ENCODE assay signal across 8 cellular contexts in the genomic region with DNA sequence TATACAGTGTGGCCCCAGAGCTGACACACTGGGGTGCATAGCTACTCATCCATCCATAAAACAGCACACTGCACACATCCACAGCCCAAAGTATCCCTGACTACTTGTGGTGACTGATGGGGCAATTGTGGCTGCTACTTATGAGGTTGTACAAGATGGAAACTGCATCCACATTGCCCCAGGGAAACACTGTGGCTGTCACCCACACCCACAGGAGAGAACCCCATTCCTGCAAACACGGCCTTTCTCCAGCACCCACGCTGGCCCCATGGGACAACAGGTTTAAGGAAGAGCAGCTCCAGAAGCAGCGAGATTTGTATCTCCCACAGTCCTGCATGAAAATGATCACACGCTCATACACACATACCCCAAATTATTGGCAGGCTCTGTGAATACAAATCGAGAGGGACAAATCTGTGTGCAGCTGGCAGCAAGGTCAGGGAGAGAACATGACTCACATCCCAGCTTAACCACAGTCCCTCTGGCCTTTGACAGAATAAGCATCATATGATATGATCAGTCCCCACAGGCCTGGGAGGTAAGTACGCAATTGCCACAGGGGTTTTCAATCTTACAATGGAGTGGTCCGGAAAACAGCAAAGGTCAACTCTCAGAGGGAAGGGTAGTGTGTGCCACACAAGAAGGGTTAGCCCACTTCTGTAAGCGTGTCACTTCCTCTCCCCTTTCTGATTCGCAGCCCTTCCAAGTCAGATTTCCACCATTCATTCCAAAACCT.
DNase-seq lines count a peak whose midpoint lies in the region; ATAC-seq and TF ChIP-seq lines count a peak whose summit lies in the region.

No MANE protein-coding gene starts in this region.

- DNase-seq in AG04449 (ENCODE audit: low read depth, low spot score) (peak; percentile 46), Panc1 (ENCODE audit: low read depth, low spot score) (no peak), fibroblast of the conjunctiva (ENCODE audit: low read depth) (peak; percentile 40), ureter (ENCODE audit: low spot score) (peak; percentile 41), sigmoid colon (no peak), ecto neural progenitor cell (ENCODE audit: low spot score) (no peak), HEK293T (ENCODE audit: extremely low spot score) (no peak)

- intact Hi-C loops in Panc1 (cut with micrococcal nuclease; ENCODE audit: unreplicated experiment): no loop called here
- intact Hi-C loops in sigmoid colon (cut with DNase I): no loop called here

- no peak for TF ChIP-seq EP300 in sigmoid colon (IDR thresholded peaks at IDR 0.05)

- in situ Hi-C loops in Panc1 (cut with HindIII; ENCODE audit: low pct_unique_long_range_greater_than_20kb, low sequenced_read_pairs): no loop called here

- no TSS peak for BruUV-seq in Panc1 (replicated peaks; lab: Mats Ljungman, UMichigan)

- H3K27ac ChIP-seq in Panc1 (ENCODE audit: low read length): no peak overlapping the region
- H3K27ac ChIP-seq in sigmoid colon: no peak overlapping the region

- 75 to 79% methylated on average over 9 of the region's 9 CpGs for WGBS in sigmoid colon, 2 donors

- no peak for TF ChIP-seq POLR2A in sigmoid colon (IDR thresholded peaks at IDR 0.05)

- H3K27me3 ChIP-seq in Panc1 (ENCODE audit: control insufficient read depth, insufficient read depth, low read length): no peaks in the 10 kb centered on the region
- H3K27me3 ChIP-seq in sigmoid colon: no peaks in the 10 kb centered on the region

- H3K4me1 ChIP-seq in Panc1 (ENCODE audit: control insufficient read depth, insufficient read depth, low read length) (no peaks in the 10 kb centered on the region), sigmoid colon (no peaks in the 10 kb centered on the region)

- H3K9me3 ChIP-seq in Panc1 (ENCODE audit: control insufficient read depth, insufficient read depth, low read depth, low read length): no peaks in the 10 kb centered on the region
- no peaks in the 10 kb centered on the region for H3K9me3 ChIP-seq in sigmoid colon

- CTCF ChIA-PET in AG04449 (lab: Yijun Ruan, JAX): interaction anchor here (0.5 kb wide), 1 partner anchor 20 kb away, joined by 3 read pairs; no protein-coding TSS in a partner anchor
- CTCF ChIA-PET in Panc1 (lab: Charles Lee): no interaction called here
- CTCF ChIA-PET in HEK293T (lab: Yijun Ruan, JAX): interaction anchor here (0.7 kb wide), 1 partner anchor 72 kb away, joined by 4 read pairs; no protein-coding TSS in a partner anchor

- POLR2A ChIA-PET in AG04449 (lab: Yijun Ruan, JAX) (no interaction called here), Panc1 (lab: Charles Lee) (no interaction called here), HEK293T (lab: Yijun Ruan, JAX) (no interaction called here)

- TF ChIP-seq CTCF in AG04449 (IDR thresholded peaks at IDR 0.05; ENCODE audit: insufficient read depth, low read length, missing control alignments): no peak
- TF ChIP-seq CTCF in Panc1 (IDR thresholded peaks at IDR 0.05): no peak
- TF ChIP-seq CTCF in sigmoid colon (IDR thresholded peaks at IDR 0.05): no peak

- ATAC-seq in GM19395 (IDR thresholded peaks at IDR 0.05; ENCODE audit: unreplicated experiment) (peak; percentile 40), Panc1 (0 out of 2 replicates have a peak, but pooled peaks have one; percentile 53)

- H3K36me3 ChIP-seq in Panc1 (ENCODE audit: control insufficient read depth, insufficient read depth, low read length) (peaks cover 4% of the 10 kb centered on the region; the same call in 1 of the 2 replicates), sigmoid colon (peaks cover 0 to 20% (median 0%) of the 10 kb centered on the region in 4 donors)

- no peak overlapping the region for H3K4me3 ChIP-seq in AG04449 (ENCODE audit: low read depth, low read length)
- no peak overlapping the region for H3K4me3 ChIP-seq in Panc1 (ENCODE audit: low read depth in 2 of 2, low read length in 2 of 2)
- H3K4me3 ChIP-seq in sigmoid colon: no peak overlapping the region

TF ChIP-seq in HEK293T, 16 proteins besides CTCF, POLR2A, EP300 and RAD21:
- TF ChIP-seq CTBP1 (IDR thresholded peaks at IDR 0.05; ENCODE audit: borderline replicate concordance) (no peak), FOXM1 (IDR thresholded peaks at IDR 0.05; ENCODE audit: borderline replicate concordance) (no peak), HDGF (IDR thresholded peaks at IDR 0.05; ENCODE audit: borderline replicate concordance) (no peak), TARDBP (IDR thresholded peaks at IDR 0.05) (no peak), BHLHE40 (IDR thresholded peaks at IDR 0.05; ENCODE audit: borderline replicate concordance) (no peak), NFRKB (IDR thresholded peaks at IDR 0.05) (no peak), ZNF384 (IDR thresholded peaks at IDR 0.05) (no peak), LEF1 (IDR thresholded peaks at IDR 0.05; ENCODE audit: borderline replicate concordance) (no peak), ELF4 (IDR thresholded peaks at IDR 0.05) (no peak)
- TF ChIP-seq, protein P1, sequence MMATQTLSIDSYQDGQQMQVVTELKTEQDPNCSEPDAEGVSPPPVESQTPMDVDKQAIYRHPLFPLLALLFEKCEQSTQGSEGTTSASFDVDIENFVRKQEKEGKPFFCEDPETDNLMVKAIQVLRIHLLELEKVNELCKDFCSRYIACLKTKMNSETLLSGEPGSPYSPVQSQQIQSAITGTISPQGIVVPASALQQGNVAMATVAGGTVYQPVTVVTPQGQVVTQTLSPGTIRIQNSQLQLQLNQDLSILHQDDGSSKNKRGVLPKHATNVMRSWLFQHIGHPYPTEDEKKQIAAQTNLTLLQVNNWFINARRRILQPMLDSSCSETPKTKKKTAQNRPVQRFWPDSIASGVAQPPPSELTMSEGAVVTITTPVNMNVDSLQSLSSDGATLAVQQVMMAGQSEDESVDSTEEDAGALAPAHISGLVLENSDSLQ (IDR thresholded peaks at IDR 0.05): no peak

Comparison
In these comparisons a context has a peak if more than half of its experiments do, and no peak if none do; other contexts are left out.
1. DNase-seq: peak in AG04449 (single experiment), fibroblast of the conjunctiva (single experiment) and ureter (single experiment); none in Panc1 (single experiment), sigmoid colon (single experiment), ecto neural progenitor cell (single experiment) and HEK293T (single experiment).